8 cellular contexts compared by ENCODE assay signal in the genomic region with DNA sequence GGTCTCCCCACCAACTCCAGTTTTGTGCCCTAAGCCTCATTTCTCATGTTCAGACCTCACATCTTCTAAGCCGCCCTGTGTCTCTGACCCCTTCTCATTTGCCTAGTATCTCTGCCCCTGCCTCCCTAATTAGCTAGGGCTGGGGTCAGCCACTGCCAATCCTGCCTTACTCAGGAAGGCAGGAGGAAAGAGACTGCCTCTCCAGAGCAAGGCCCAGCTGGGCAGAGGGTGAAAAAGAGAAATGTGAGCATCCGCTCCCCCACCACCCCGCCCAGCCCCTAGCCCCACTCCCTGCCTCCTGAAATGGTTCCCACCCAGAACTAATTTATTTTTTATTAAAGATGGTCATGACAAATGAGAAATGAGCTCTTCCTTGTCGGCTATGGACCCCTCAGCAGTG. TPM values are rescaled to one million over a fixed set of nuclear protein-coding genes. Genes with fewer than 3 reads are reported as not detected.
DNase-seq lines count a peak whose midpoint lies in the region; ATAC-seq and TF ChIP-seq lines count a peak whose summit lies in the region.

No MANE protein-coding gene starts in this region.

- H3K4me3 Mint-ChIP-seq in activated naive CD4-positive, alpha-beta T cell treated with anti-CD3 and anti-CD28 coated beads, Interleukin-2, amount 10 ng/mL, durations not matched to agents 7 days and 5 days, result peak overlapping the region; percentile 96
- H3K4me3 Mint-ChIP-seq in brain (peak overlapping the region; percentile 86 to 94 (median 89)), memory B cell (peak overlapping the region; percentile 96)

- H3K36me3 Mint-ChIP-seq in activated naive CD4-positive, alpha-beta T cell treated with anti-CD3 and anti-CD28 coated beads, Interleukin-2, amount 10 ng/mL, durations not matched to agents 7 days and 5 days, result peaks cover 6% of the 10 kb centered on the region
- H3K36me3 Mint-ChIP-seq in brain (no peaks in the 10 kb centered on the region), memory B cell (peaks cover 1% of the 10 kb centered on the region)

- H3K4me3 ChIP-seq in transverse colon, result peak overlapping the region; percentile 36 to 61 (median 40)

- peak overlapping the region; percentile 100 for H3K27ac Mint-ChIP-seq in activated naive CD4-positive, alpha-beta T cell treated with anti-CD3 and anti-CD28 coated beads, Interleukin-2, amount 10 ng/mL, durations not matched to agents 7 days and 5 days
- peak overlapping the region; percentile 95 to 100 (median 99) for H3K27ac Mint-ChIP-seq in brain
- peak overlapping the region; percentile 100 for H3K27ac Mint-ChIP-seq in memory B cell

- TF ChIP-seq CTCF in brain (conservative IDR thresholded peaks at IDR 0.05) (no peak), transverse colon (IDR thresholded peaks at IDR 0.05) (no peak)

- H3K4me1 ChIP-seq in transverse colon, result peaks cover 42 to 66% (median 61%) of the 10 kb centered on the region in 4 donors

- no peaks in the 10 kb centered on the region for H3K9me3 Mint-ChIP-seq in activated naive CD4-positive, alpha-beta T cell treated with anti-CD3 and anti-CD28 coated beads, Interleukin-2, amount 10 ng/mL, durations not matched to agents 7 days and 5 days
- H3K9me3 Mint-ChIP-seq in brain (no peaks in the 10 kb centered on the region), memory B cell (no peaks in the 10 kb centered on the region)

- no peaks in the 10 kb centered on the region for H3K27me3 ChIP-seq in transverse colon

- CTCF ChIA-PET in activated naive CD4-positive, alpha-beta T cell treated with anti-CD3 and anti-CD28 coated beads, Interleukin-2, amount 10 ng/mL, durations not matched to agents 7 days and 5 days (lab: Charles Lee), result interaction anchor here (0.6 to 11.7 kb wide), 40 partner anchors 9 to 437 kb away, joined by 3 to 221 read pairs (median 6); a partner anchor contains a TSS

- DNase-seq in activated naive CD4-positive, alpha-beta T cell treated with anti-CD3 and anti-CD28 coated beads, Interleukin-2, amount 10 ng/mL, durations not matched to agents 7 days and 5 days, result no peak
- no peak for DNase-seq in activated naive CD4-positive, alpha-beta T cell treated with Interleukin-2 at 50 U/mL for 16 hours
- DNase-seq in memory B cell (ENCODE audit: low spot score in 2 of 2) (no peak), transverse colon (peak; percentile 12)

- no peak for TF ChIP-seq EP300 in transverse colon (IDR thresholded peaks at IDR 0.05; ENCODE audit: low read depth)

- peak overlapping the region; percentile 98 to 99 (median 98) for H3K27ac ChIP-seq in transverse colon

- H3K36me3 ChIP-seq in transverse colon, result no peaks in the 10 kb centered on the region

- ATAC-seq in memory B cell (ENCODE audit: low read depth) (no peak), GM18520 (IDR thresholded peaks at IDR 0.05; ENCODE audit: unreplicated experiment) (no peak), GM21723 (IDR thresholded peaks at IDR 0.05; ENCODE audit: unreplicated experiment) (no peak), HG03354 (IDR thresholded peaks at IDR 0.05; ENCODE audit: poor library complexity, severe bottlenecking, unreplicated experiment) (no peak)

- TF ChIP-seq POLR2A in transverse colon (IDR thresholded peaks at IDR 0.05), result no peak

- no peaks in the 10 kb centered on the region for H3K9me3 ChIP-seq in transverse colon

- peaks cover 49% of the 10 kb centered on the region for H3K4me1 Mint-ChIP-seq in activated naive CD4-positive, alpha-beta T cell treated with anti-CD3 and anti-CD28 coated beads, Interleukin-2, amount 10 ng/mL, durations not matched to agents 7 days and 5 days
- H3K4me1 Mint-ChIP-seq in brain (peaks cover 55% of the 10 kb centered on the region), memory B cell (peaks cover 28% of the 10 kb centered on the region)

- intact Hi-C loops in transverse colon (cut with DNase I; ENCODE audit: low total_unique reads), result loop anchor here (2.0 to 5.0 kb wide), 2 partner anchors 16 to 57 kb away; no protein-coding TSS in a partner anchor

- in situ Hi-C loops in transverse colon (cut with MboI; ENCODE audit: low pct_ligation_motif_present in 1 of 4, low pct_unique_long_range_greater_than_20kb in 1 of 4, low sequenced_read_pairs in 3 of 4), result loop anchor here in 1 of 4 donors (10.0 kb wide), 1 partner anchor 54 kb away; no protein-coding TSS in a partner anchor

- WGBS in transverse colon (ENCODE audit: low coverage in 1 of 2), 2 donors, result 50 to 62% methylated on average over 1 to 4 of the region's 4 CpGs

- no peaks in the 10 kb centered on the region for H3K27me3 Mint-ChIP-seq in activated naive CD4-positive, alpha-beta T cell treated with anti-CD3 and anti-CD28 coated beads, Interleukin-2, amount 10 ng/mL, durations not matched to agents 7 days and 5 days
- H3K27me3 Mint-ChIP-seq in brain, result no peaks in the 10 kb centered on the region
- no peaks in the 10 kb centered on the region for H3K27me3 Mint-ChIP-seq in memory B cell

RNA-seq across cellular contexts. Expression of a gene that starts 11.4 kb away (rescaled TPM):
- polyA plus RNA-seq in brain (ENCODE audit: insufficient read depth, low read depth, low replicate concordance), result 2.4 TPM
- 10 to 100 TPM in 3 of 4 donors, 1 to 10 TPM in 1; 7.2 to 26.2 (median 16.3) TPM for total RNA-seq in transverse colon

RNA-seq across cellular contexts. Expression of a gene that starts 18.8 kb away (rescaled TPM):
- 95.9 TPM for polyA plus RNA-seq in brain (ENCODE audit: insufficient read depth, low read depth, low replicate concordance)
- 100 to 1,000 TPM; 176 to 395 (median 269) TPM for total RNA-seq in transverse colon

RNA-seq across cellular contexts. Expression of a gene that starts 45.0 kb away (rescaled TPM):
- not detected for polyA plus RNA-seq in brain (ENCODE audit: insufficient read depth, low read depth, low replicate concordance)
- total RNA-seq in transverse colon, result not detected

RNA-seq across cellular contexts. Expression of a gene that starts 52.7 kb away (rescaled TPM):
- polyA plus RNA-seq in brain (ENCODE audit: insufficient read depth, low read depth, low replicate concordance), result 7.3 TPM
- 1 to 10 TPM; 1.5 to 5.4 (median 3.3) TPM for total RNA-seq in transverse colon
